Comparison of ENCODE assay signal across 16 cellular contexts in genomic region chr2:10359731-10360329, GRCh38.
"Had no signal": no experiment of that assay in that cellular context is flagged by ENCODE, and none has a peak within 500 bp of the region (broad histone marks: within the 10 kb centered on the region; RNA-seq: fewer than 3 reads in every experiment).

No MANE protein-coding gene starts in this region.

- H3K27ac Mint-ChIP-seq: activated naive CD8-positive, alpha-beta T cell treated with anti-CD3 and anti-CD28 coated beads for 36 hours; type B pancreatic cell had no signal

- H3K9me3 Mint-ChIP-seq: activated naive CD8-positive, alpha-beta T cell treated with anti-CD3 and anti-CD28 coated beads for 36 hours; activated T-cell treated with anti-CD3 and anti-CD28 coated beads, Interleukin-2, amount 50 U/mL, for 4 hours; natural killer cell treated with Interleukin-12 subunit alpha and Interleukin-12 subunit beta and Interleukin-15 and Interleukin-18, amount 100 ng/mL, for 72 hours; type B pancreatic cell had no signal

- H3K4me3 Mint-ChIP-seq: activated CD4-positive, alpha-beta T cell treated with anti-CD3 and anti-CD28 coated beads for 36 hours; activated naive CD8-positive, alpha-beta T cell treated with anti-CD3 and anti-CD28 coated beads for 36 hours; activated T-cell treated with anti-CD3 and anti-CD28 coated beads, Interleukin-2, amount 50 U/mL, for 4 hours; natural killer cell treated with Interleukin-12 subunit alpha and Interleukin-12 subunit beta and Interleukin-15 and Interleukin-18, amount 100 ng/mL, for 72 hours; type B pancreatic cell had no signal

- H3K27me3 ChIP-seq: dorsolateral prefrontal cortex, foreskin keratinocyte, right atrium auricular region, testis had no signal

- H3K27me3 Mint-ChIP-seq: activated CD4-positive, alpha-beta T cell treated with anti-CD3 and anti-CD28 coated beads for 36 hours; activated naive CD8-positive, alpha-beta T cell treated with anti-CD3 and anti-CD28 coated beads for 36 hours; natural killer cell treated with Interleukin-12 subunit alpha and Interleukin-12 subunit beta and Interleukin-15 and Interleukin-18, amount 100 ng/mL, for 72 hours; type B pancreatic cell had no signal

- H3K4me3 ChIP-seq: lower lobe of right lung, right atrium auricular region, SK-N-MC, skin epidermis, testis had no signal

- H3K9me3 ChIP-seq: lower lobe of right lung, right atrium auricular region, testis had no signal

- H3K4me1 ChIP-seq: foreskin keratinocyte had no signal

- H3K36me3 Mint-ChIP-seq: natural killer cell treated with Interleukin-12 subunit alpha and Interleukin-12 subunit beta and Interleukin-15 and Interleukin-18, amount 100 ng/mL, for 72 hours; type B pancreatic cell had no signal

- H3K36me3 ChIP-seq: right atrium auricular region had no signal

- ATAC-seq: activated CD4-positive, alpha-beta T cell treated with anti-CD3 and anti-CD28 coated beads for 36 hours; activated T-cell treated with anti-CD3 and anti-CD28 coated beads, Interleukin-2, amount 50 U/mL, for 4 hours; foreskin keratinocyte; lower lobe of right lung; natural killer cell treated with Interleukin-12 subunit alpha and Interleukin-12 subunit beta and Interleukin-15 and Interleukin-18, amount 100 ng/mL, for 72 hours had no signal

- DNase-seq: activated CD4-positive, alpha-beta T cell treated with anti-CD3 and anti-CD28 coated beads for 36 hours; activated CD4-positive, alpha-beta T cell treated with anti-CD3 and anti-CD28 coated beads, Interleukin-2, amount 50 U/mL, for 48 hours; activated effector memory CD4-positive, alpha-beta T cell treated with anti-CD3 and anti-CD28 coated beads, Interleukin-2, amount 50 U/mL, for 16 hours; activated naive CD8-positive, alpha-beta T cell treated with anti-CD3 and anti-CD28 coated beads for 36 hours; activated T-cell treated with anti-CD3 and anti-CD28 coated beads, Interleukin-2, amount 50 U/mL, for 4 hours; amniotic stem cell; dorsolateral prefrontal cortex; foreskin keratinocyte; islet precursor cell; lower lobe of right lung; testis had no signal
